Comparison of ENCODE assay signal across 26 cellular contexts in genomic region chr7:43927810-43928209, GRCh38. TPM values are rescaled to one million over a fixed set of nuclear protein-coding genes. Genes with fewer than 3 reads are reported as not detected.
DNase-seq lines count a peak whose midpoint lies in the region; ATAC-seq and TF ChIP-seq lines count a peak whose summit lies in the region.
"Had no signal": no experiment of that assay in that cellular context is flagged by ENCODE, and none has a peak within 500 bp of the region (broad histone marks: within the 10 kb centered on the region; RNA-seq: fewer than 3 reads in every experiment).

No MANE protein-coding gene starts in this region.

- no peaks in the 10 kb centered on the region for H3K9me2 ChIP-seq in Karpas-422 (replicated peaks; ENCODE audit: insufficient read depth, low read length)

- no peak for ATAC-seq in activated T-cell treated with anti-CD3 and anti-CD28 coated beads, Interleukin-2, amount 50 U/mL, for 72 hours (replicated peaks in 1 of 2)
- no peak for ATAC-seq in gastrocnemius medialis
- ATAC-seq: heart right ventricle, left colon, WTC11 had no signal

- peak overlapping the region; percentile 90 for H3K4me2 ChIP-seq in Karpas-422 (ENCODE audit: low read depth, low read length, poor library complexity, severe bottlenecking)

- H3K27ac ChIP-seq in Karpas-422 (ENCODE audit: low read length) = no peak overlapping the region
- H3K27ac ChIP-seq in gastrocnemius medialis = peak overlapping the region; percentile 92 to 95 (median 94)
- H3K27ac ChIP-seq: ascending aorta, HL-60, suprapubic skin, vagina had no signal

- TF ChIP-seq CTCF in glutamatergic neuron (IDR thresholded peaks at IDR 0.05; ENCODE audit: partially characterized antibody, unreplicated experiment) = no peak
- TF ChIP-seq CTCF in gastrocnemius medialis (IDR thresholded peaks at IDR 0.05 in 4 of 5, conservative IDR thresholded peaks at IDR 0.05 in 1 of 5) = no peak

- H3K27ac Mint-ChIP-seq in activated T-cell treated with anti-CD3 and anti-CD28 coated beads, Interleukin-2, amount 50 U/mL, for 72 hours = peak overlapping the region; percentile 75
- no peak overlapping the region for H3K27ac Mint-ChIP-seq in glutamatergic neuron (ENCODE audit: unreplicated experiment)
- H3K27ac Mint-ChIP-seq: progenitor cell of endocrine pancreas, WTC11 had no signal

- no peaks in the 10 kb centered on the region for H3K27me3 Mint-ChIP-seq in activated T-cell treated with anti-CD3 and anti-CD28 coated beads, Interleukin-2, amount 50 U/mL, for 72 hours (ENCODE audit: low read depth)
- no peaks in the 10 kb centered on the region for H3K27me3 Mint-ChIP-seq in glutamatergic neuron (ENCODE audit: unreplicated experiment)
- H3K27me3 Mint-ChIP-seq: progenitor cell of endocrine pancreas had no signal

- no peaks in the 10 kb centered on the region for H3K9me3 Mint-ChIP-seq in activated T-cell treated with anti-CD3 and anti-CD28 coated beads, Interleukin-2, amount 50 U/mL, for 72 hours
- peaks cover 3% of the 10 kb centered on the region for H3K9me3 Mint-ChIP-seq in glutamatergic neuron (ENCODE audit: unreplicated experiment)

- H3K27me3 ChIP-seq in Karpas-422 (ENCODE audit: low read length) (no peaks in the 10 kb centered on the region), gastrocnemius medialis (no peaks in the 10 kb centered on the region)
- H3K27me3 ChIP-seq: ascending aorta, heart right ventricle, Peyer's patch, suprapubic skin, vagina had no signal

- peaks cover 47% of the 10 kb centered on the region for H3K4me1 Mint-ChIP-seq in activated T-cell treated with anti-CD3 and anti-CD28 coated beads, Interleukin-2, amount 50 U/mL, for 72 hours (ENCODE audit: low read depth)
- H3K4me1 Mint-ChIP-seq in glutamatergic neuron (ENCODE audit: low read depth, unreplicated experiment) = no peaks in the 10 kb centered on the region

- no peak for TF ChIP-seq POLR2A in gastrocnemius medialis (IDR thresholded peaks at IDR 0.05)

- peaks cover 49% of the 10 kb centered on the region for H3K79me2 ChIP-seq in Karpas-422 (ENCODE audit: low read length)

- H3K4me3 ChIP-seq in Karpas-422 (ENCODE audit: low read length) = peak overlapping the region; percentile 76; the same call in 1 of the 2 replicates
- H3K4me3 ChIP-seq in gastrocnemius medialis = no peak overlapping the region
- H3K4me3 ChIP-seq: Peyer's patch had no signal

- H4K20me1 ChIP-seq in Karpas-422 (ENCODE audit: insufficient read depth, low read depth, low read length) = no peaks in the 10 kb centered on the region

- in situ Hi-C loops in gastrocnemius medialis (cut with MboI; ENCODE audit: low sequenced_read_pairs in 4 of 4) = no loop called here

- peak overlapping the region in 1 of 2 donors; percentile 64 for H3K4me3 Mint-ChIP-seq in activated T-cell treated with anti-CD3 and anti-CD28 coated beads, Interleukin-2, amount 50 U/mL, for 72 hours
- H3K4me3 Mint-ChIP-seq in glutamatergic neuron (ENCODE audit: unreplicated experiment) = peak overlapping the region; percentile 57
- H3K4me3 Mint-ChIP-seq: CD14-positive monocyte had no signal

- H3K4me1 ChIP-seq in Karpas-422 (ENCODE audit: low read length) (peaks cover 21% of the 10 kb centered on the region), gastrocnemius medialis (peaks cover 15 to 20% of the 10 kb centered on the region in 2 donors)

- H3K36me3 Mint-ChIP-seq in activated T-cell treated with anti-CD3 and anti-CD28 coated beads, Interleukin-2, amount 50 U/mL, for 72 hours (ENCODE audit: insufficient read depth in 2 of 2) = peaks cover 5 to 6% of the 10 kb centered on the region in 2 donors
- no peaks in the 10 kb centered on the region for H3K36me3 Mint-ChIP-seq in glutamatergic neuron (ENCODE audit: unreplicated experiment)
- H3K36me3 Mint-ChIP-seq: WTC11 had no signal

- H3K9me3 ChIP-seq in Karpas-422 (ENCODE audit: low read length) (no peaks in the 10 kb centered on the region; the same call in 1 of the 2 replicates), gastrocnemius medialis (no peaks in the 10 kb centered on the region)
- H3K9me3 ChIP-seq: ascending aorta, Peyer's patch, suprapubic skin, vagina had no signal

- no peak overlapping the region for H2AFZ ChIP-seq in Karpas-422 (ENCODE audit: low read length)

- intact Hi-C loops in gastrocnemius medialis (cut with DNase I; ENCODE audit: low total_unique reads) = loop anchor here (2.0 kb wide), 1 partner anchor 21 kb away; the partner anchor contains the start of gene URGCP

- H3K9ac ChIP-seq in Karpas-422 (ENCODE audit: low read length) = no peak overlapping the region

- H3K36me3 ChIP-seq in Karpas-422 (ENCODE audit: insufficient read depth, low read length) (peaks cover 6% of the 10 kb centered on the region), gastrocnemius medialis (no peaks in the 10 kb centered on the region)
- H3K36me3 ChIP-seq: ascending aorta, heart right ventricle, Peyer's patch, suprapubic skin, vagina had no signal

- DNase-seq in activated T-cell treated with anti-CD3 and anti-CD28 coated beads, Interleukin-2, amount 50 U/mL, for 72 hours = no peak
- no peak for DNase-seq in activated T-cell treated with anti-CD3 and anti-CD28 coated beads, Interleukin-2, amount 50 U/mL, for 1 hour
- no peak for DNase-seq in Karpas-422
- DNase-seq in glutamatergic neuron = no peak
- no peak for DNase-seq in gastrocnemius medialis
- no peak for DNase-seq in KG1 (lab: John Stamatoyannopoulos, UW)
- no peak for DNase-seq in RPMI8226
- DNase-seq in NCI-H524 treated with DMSO at 0.1 percent for 48 hours (lab: John Stamatoyannopoulos, UW) = no peak
- DNase-seq: activated gamma-delta T cell treated with Interleukin-2 at 50 U/mL for 16 hours; cerebellar nuclear complex; GF-D8; heart right ventricle; left colon; mesendoderm; NCI-H1417; NCI-H510A; NK-92 treated with Interleukin-12 subunit alpha and Interleukin-12 subunit beta, amount 100 ng/mL, for 24 hours; Peyer's patch; T1000 had no signal

RNA-seq across cellular contexts. Expression of gene UBE2D4, which starts 1.6 kb away (rescaled TPM):
- total RNA-seq in activated T-cell treated with anti-CD3 and anti-CD28 coated beads, Interleukin-2, amount 50 U/mL, for 72 hours = 1 to 10 TPM; 6.7 to 9.0 TPM
- total RNA-seq in Karpas-422 (2014; rRNA removed; shearing (Covaris generic); ENCODE audit: low replicate concordance) = 19.0 and 29.3 TPM in 2 replicates
- total RNA-seq in glutamatergic neuron (ENCODE audit: unreplicated experiment) = 10.1 TPM
- 100 to 1,000 TPM in 2 of 4 donors, 10 to 100 TPM in 2; 71.0 to 116 (median 105) TPM for total RNA-seq in gastrocnemius medialis

RNA-seq across cellular contexts. Expression of gene URGCP, which starts 21.4 kb away (rescaled TPM):
- 10 to 100 TPM; 34.4 to 36.8 TPM for total RNA-seq in activated T-cell treated with anti-CD3 and anti-CD28 coated beads, Interleukin-2, amount 50 U/mL, for 72 hours
- total RNA-seq in Karpas-422 (2014; rRNA removed; shearing (Covaris generic); ENCODE audit: low replicate concordance) = 30.7 and 34.2 TPM in 2 replicates
- total RNA-seq in glutamatergic neuron (ENCODE audit: unreplicated experiment) (17.8 TPM), gastrocnemius medialis (10 to 100 TPM; 29.0 to 47.7 (median 38.3) TPM)

RNA-seq across cellular contexts. Expression of gene MRPS24, which starts 58.5 kb away (rescaled TPM):
- total RNA-seq in activated T-cell treated with anti-CD3 and anti-CD28 coated beads, Interleukin-2, amount 50 U/mL, for 72 hours = 100 to 1,000 TPM in 1 of 2 donors, 10 to 100 TPM in 1; 82.7 to 100 TPM
- total RNA-seq in Karpas-422 (2014; rRNA removed; shearing (Covaris generic); ENCODE audit: low replicate concordance) = 94.1 and 100 TPM in 2 replicates
- total RNA-seq in glutamatergic neuron (ENCODE audit: unreplicated experiment) = 60.8 TPM
- 100 to 1,000 TPM; 173 to 294 (median 255) TPM for total RNA-seq in gastrocnemius medialis
